In genomic region chr14:63454863-63455622, GRCh38 we compare ENCODE assay signal across 8 cellular contexts.
DNase-seq lines count a peak whose midpoint lies in the region; ATAC-seq, FAIRE-seq and TF ChIP-seq lines count a peak whose summit lies in the region.

No MANE protein-coding gene starts in this region.

- ATAC-seq in HG02943 (IDR thresholded peaks at IDR 0.05; ENCODE audit: low read depth, unreplicated experiment) (peak; percentile 57), left lobe of liver (peak; percentile 39), GM21723 (IDR thresholded peaks at IDR 0.05; ENCODE audit: unreplicated experiment) (no peak)

- DNase-seq in GM12891 (ENCODE audit: insufficient read length, low spot score): no peak
- DNase-seq in RCC 7860 (ENCODE audit: low spot score): peak; percentile 11
- no peak for DNase-seq in left lobe of liver (ENCODE audit: low spot score)
- no peak for DNase-seq in RKO (ENCODE audit: low spot score)
- no peak for DNase-seq in GF-D8 (lab: John Stamatoyannopoulos, UW)
- no peak for DNase-seq in NCI-H187 treated with DMSO at 0.1 percent for 48 hours (lab: John Stamatoyannopoulos, UW)

- TF ChIP-seq POLR2A in GM12891 (IDR thresholded peaks at IDR 0.05; ENCODE audit: low read depth, low read length): no peak

- FAIRE-seq in GM12891 (lab: Jason Lieb, UNC): peak; percentile 69
- no peak for FAIRE-seq in RCC 7860 (lab: Jason Lieb, UNC)

TF ChIP-seq in GM12891, 5 proteins besides CTCF, POLR2A, EP300 and RAD21:
- TF ChIP-seq PAX5 (IDR thresholded peaks at IDR 0.05; ENCODE audit: insufficient read depth, low read length, severe bottlenecking): no peak
- no peak for TF ChIP-seq TAF1 (IDR thresholded peaks at IDR 0.05; ENCODE audit: low read depth, low read length)
- no peak for TF ChIP-seq SPI1 (IDR thresholded peaks at IDR 0.05; ENCODE audit: low read depth, low read length)
